ENCODE assay signal across 19 cellular contexts in the genomic region with DNA sequence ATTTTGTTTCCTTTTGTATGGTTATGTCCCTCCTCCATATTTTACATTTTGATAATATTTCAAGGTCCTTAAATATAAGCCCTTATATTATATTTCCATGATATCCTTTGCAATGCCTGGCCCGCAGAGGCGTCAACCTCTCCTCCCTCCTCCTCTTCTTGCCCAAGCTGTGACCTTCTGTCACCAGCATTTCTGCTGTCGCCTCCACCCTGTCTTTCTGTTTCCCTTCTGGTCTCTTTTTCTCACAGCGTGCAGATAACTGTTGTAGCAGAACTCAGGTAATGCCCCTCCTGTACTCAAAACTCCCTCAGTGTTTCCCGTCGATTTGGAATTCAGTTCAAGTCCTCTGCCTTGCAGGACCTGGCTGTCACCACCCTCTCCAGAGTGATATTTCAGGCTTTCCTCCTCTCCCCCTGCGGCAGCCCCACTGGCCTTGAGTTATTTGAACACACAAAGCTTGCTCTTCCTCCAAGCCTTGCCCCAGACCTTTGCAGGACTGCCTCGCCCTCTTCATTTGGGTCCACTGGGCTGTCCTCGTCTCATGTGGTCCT.
DNase-seq lines count a peak whose midpoint lies in the region; ATAC-seq and TF ChIP-seq lines count a peak whose summit lies in the region.
"Had no signal": no experiment of that assay in that cellular context is flagged by ENCODE, and none has a peak within 500 bp of the region (broad histone marks: within the 10 kb centered on the region; RNA-seq: fewer than 3 reads in every experiment).

No MANE protein-coding gene starts in this region.

- H2BK15ac ChIP-seq in mesenchymal stem cell (ENCODE audit: low read depth, poor library complexity, severe bottlenecking), result no peak overlapping the region

- DNase-seq in Right ventricle myocardium inferior (ENCODE audit: missing footprints) (no peak), right atrium auricular region (ENCODE audit: low spot score) (no peak), left ventricle myocardium superior (no peak), left cardiac atrium (no peak), mesenchymal stem cell (no peak), GM03348 (ENCODE audit: low spot score) (no peak)
- no peak for DNase-seq in stimulated activated naive CD8-positive, alpha-beta T cell treated with anti-CD3 and anti-CD28 coated beads, Interleukin-15, Interleukin-2, amounts not matched to agents 100 U/mL and 50 U/mL, for 24 hours
- DNase-seq: 8988T; C1 segment of cervical spinal cord; Calu3; CD4-positive, alpha-beta memory T cell; COR-L47; DMS53; DMS79 treated with DMSO at 0.1 percent for 48 hours; GF-D8; GM23248; H9 had no signal

- H3K27me3 ChIP-seq in right atrium auricular region (no peaks in the 10 kb centered on the region), mesenchymal stem cell (ENCODE audit: control insufficient read depth in 1 of 2, insufficient read depth in 1 of 2, low read length in 2 of 2) (no peaks in the 10 kb centered on the region)

- no peak overlapping the region for H2AK5ac ChIP-seq in mesenchymal stem cell (ENCODE audit: low read length, severe bottlenecking)

- TF ChIP-seq CTCF in right atrium auricular region (IDR thresholded peaks at IDR 0.05), result no peak

- no peak overlapping the region for H3K9ac ChIP-seq in mesenchymal stem cell (ENCODE audit: low read length)
- H3K9ac ChIP-seq: GM23248 had no signal

- H2BK5ac ChIP-seq in mesenchymal stem cell (ENCODE audit: low read depth, low read length, poor library complexity, severe bottlenecking), result no peak overlapping the region

- H3K4me3 ChIP-seq in right atrium auricular region (no peak overlapping the region), mesenchymal stem cell (ENCODE audit: insufficient read depth in 1 of 2, low read depth in 1 of 2, low read length in 2 of 2) (no peak overlapping the region)
- H3K4me3 ChIP-seq: A549, GM23248 had no signal

- H2AFZ ChIP-seq in mesenchymal stem cell (ENCODE audit: low read depth, low read length), result no peak overlapping the region
- H2AFZ ChIP-seq: GM23248 had no signal

- H3K23ac ChIP-seq in mesenchymal stem cell (ENCODE audit: low read length in 2 of 2), result no peak overlapping the region

- H3K27ac ChIP-seq in right atrium auricular region (no peak overlapping the region), mesenchymal stem cell (ENCODE audit: low read length, poor library complexity, severe bottlenecking) (no peak overlapping the region)
- H3K27ac ChIP-seq: A549, GM23248 had no signal

- H3K9me3 ChIP-seq in right atrium auricular region, result no peaks in the 10 kb centered on the region
- H3K9me3 ChIP-seq in mesenchymal stem cell (ENCODE audit: control insufficient read depth, low read length), result peaks cover 24% of the 10 kb centered on the region

- H3K36me3 ChIP-seq in right atrium auricular region, result no peaks in the 10 kb centered on the region
- no peaks in the 10 kb centered on the region for H3K36me3 ChIP-seq in mesenchymal stem cell (ENCODE audit: control insufficient read depth in 1 of 2, insufficient read depth in 2 of 2, low read depth in 1 of 2, low read length in 2 of 2)

- H3K79me1 ChIP-seq in mesenchymal stem cell (replicated peaks; ENCODE audit: low read length, poor library complexity, severe bottlenecking), result no peaks in the 10 kb centered on the region

- peak; percentile 31 for ATAC-seq in Right ventricle myocardium inferior
- peak; percentile 14 for ATAC-seq in left ventricle myocardium superior
- no peak for ATAC-seq in left cardiac atrium
- no peak for ATAC-seq in stimulated activated naive CD8-positive, alpha-beta T cell treated with anti-CD3 and anti-CD28 coated beads, Interleukin-15, Interleukin-2, amounts not matched to agents 100 U/mL and 50 U/mL, for 24 hours
- ATAC-seq: A549, HCT116 had no signal

- intact Hi-C loops in Right ventricle myocardium inferior (cut with DNase I) (no loop called here), left ventricle myocardium superior (cut with micrococcal nuclease) (no loop called here), left cardiac atrium (cut with DNase I) (no loop called here)

- 72% methylated on average over 9 of the region's 9 CpGs for WGBS in mesenchymal stem cell

- no peak overlapping the region for H3K14ac ChIP-seq in mesenchymal stem cell (ENCODE audit: low read length in 2 of 2)

- H3K4me1 ChIP-seq in right atrium auricular region, result no peaks in the 10 kb centered on the region
- H3K4me1 ChIP-seq in mesenchymal stem cell (ENCODE audit: control insufficient read depth, insufficient read depth, low read depth, low read length), result no peaks in the 10 kb centered on the region
- H3K4me1 ChIP-seq: A549 had no signal

- no peak overlapping the region for H4K8ac ChIP-seq in mesenchymal stem cell (ENCODE audit: low read length)

- no peak overlapping the region for H3K4ac ChIP-seq in mesenchymal stem cell (ENCODE audit: low read depth in 1 of 2, low read length in 2 of 2)

- no peak overlapping the region for H3K4me2 ChIP-seq in mesenchymal stem cell (ENCODE audit: low read length, poor library complexity, severe bottlenecking)
- H3K4me2 ChIP-seq: A549 had no signal

- H4K91ac ChIP-seq in mesenchymal stem cell (ENCODE audit: low read length), result peak overlapping the region; percentile 34

- no peak overlapping the region for H2BK12ac ChIP-seq in mesenchymal stem cell (ENCODE audit: low read length in 2 of 2)

- H3K18ac ChIP-seq in mesenchymal stem cell (ENCODE audit: low read depth in 1 of 2, low read length in 2 of 2), result no peak overlapping the region

- no peak overlapping the region for H2BK120ac ChIP-seq in mesenchymal stem cell (ENCODE audit: low read depth, low read length)

Comparison
In these comparisons a context has a peak if more than half of its experiments do, and no peak if none do; other contexts are left out.
1. ATAC-seq: peak in Right ventricle myocardium inferior (single experiment) and left ventricle myocardium superior (single experiment); none in left cardiac atrium (0 of 2) and stimulated activated naive CD8-positive, alpha-beta T cell treated with anti-CD3 and anti-CD28 coated beads, Interleukin-15, Interleukin-2, amounts not matched to agents 100 U/mL and 50 U/mL, for 24 hours (single experiment).